In the genomic region with DNA sequence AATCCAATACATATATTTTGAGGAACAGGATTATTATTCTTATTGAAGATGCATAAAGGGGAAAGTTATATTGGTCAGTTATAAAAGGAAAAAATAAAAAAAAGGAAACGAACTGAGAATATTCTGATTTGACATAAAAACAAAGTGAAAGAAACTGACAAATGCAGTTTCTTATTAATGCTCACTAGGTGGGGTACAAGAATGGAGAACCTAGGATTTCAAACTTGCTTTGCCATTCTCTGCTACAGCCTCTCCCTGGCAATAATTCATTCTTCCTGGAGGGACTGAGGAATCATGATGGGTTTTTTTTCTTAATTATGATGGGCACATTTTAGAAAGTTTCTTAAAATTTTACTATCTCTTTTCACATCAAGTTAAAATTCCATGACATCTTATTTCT, we compare ENCODE assay signal across 10 cellular contexts.
A peak's percentile ranks its signal among the peaks of the same experiment; 100 is the strongest.
DNase-seq lines count a peak whose midpoint lies in the region; TF ChIP-seq lines count a peak whose summit lies in the region.
"Had no signal": no experiment of that assay in that cellular context is flagged by ENCODE, and none has a peak within 500 bp of the region (broad histone marks: within the 10 kb centered on the region; RNA-seq: fewer than 3 reads in every experiment).

No MANE protein-coding gene starts in this region.

- H3K9me3 ChIP-seq in BE2C, result no peaks in the 10 kb centered on the region
- no peaks in the 10 kb centered on the region for H3K9me3 ChIP-seq in thyroid gland
- H3K9me3 ChIP-seq: HAP-1 had no signal

- H3K4me1 ChIP-seq in BE2C (no peaks in the 10 kb centered on the region), thyroid gland (no peaks in the 10 kb centered on the region)
- H3K4me1 ChIP-seq: HAP-1 had no signal

- H3K4me3 ChIP-seq in BE2C (ENCODE audit: low read depth, low read length) (no peak overlapping the region), thyroid gland (replicated peaks in 1 of 3) (no peak overlapping the region)
- H3K4me3 ChIP-seq: HAP-1 had no signal

- no peak overlapping the region for H3K27ac ChIP-seq in thyroid gland

- intact Hi-C loops in thyroid gland (cut with DNase I), result no loop called here

- 60 to 70% methylated on average over 1 of the region's 1 CpG for WGBS in thyroid gland, 2 donors

- H3K27me3 ChIP-seq in BE2C (no peaks in the 10 kb centered on the region), thyroid gland (no peaks in the 10 kb centered on the region)

- TF ChIP-seq POLR2A in thyroid gland (IDR thresholded peaks at IDR 0.05), result no peak

- H3K36me3 ChIP-seq in BE2C (no peaks in the 10 kb centered on the region), thyroid gland (no peaks in the 10 kb centered on the region)
- H3K36me3 ChIP-seq: HAP-1 had no signal

- no peak for DNase-seq in BE2C
- peak; percentile 53 for DNase-seq in NCI-H82 (lab: John Stamatoyannopoulos, UW)
- peak; percentile 35 to 49 for DNase-seq in dermis microvascular lymphatic vessel endothelial cell (ENCODE audit: low read depth in 2 of 2)
- peak; percentile 72 for DNase-seq in medulla oblongata (ENCODE audit: extremely low spot score)
- no peak for DNase-seq in activated gamma-delta T cell (lab: John Stamatoyannopoulos, UW)
- DNase-seq in NCI-H345 (lab: John Stamatoyannopoulos, UW), result no peak
- DNase-seq in thyroid gland, result no peak
- no peak for DNase-seq in NAMALWA (ENCODE audit: low spot score)
- DNase-seq: stimulated activated CD4-positive, alpha-beta T cell treated with anti-CD3 and anti-CD28 coated beads, Interleukin-4, amount 100 ng/mL, for 1 hour had no signal

- peak; percentile 37 for TF ChIP-seq CTCF in BE2C (IDR thresholded peaks at IDR 0.05; ENCODE audit: low read depth, low read length)
- no peak for TF ChIP-seq CTCF in thyroid gland (IDR thresholded peaks at IDR 0.05)

Comparison
In these comparisons a context has a peak if more than half of its experiments do, and no peak if none do; other contexts are left out.
1. DNase-seq: peak in NCI-H82 (single experiment), dermis microvascular lymphatic vessel endothelial cell (2 of 2) and medulla oblongata (single experiment); none in BE2C (single experiment), activated gamma-delta T cell (single experiment), NCI-H345 (single experiment), thyroid gland (0 of 2) and NAMALWA (single experiment).